ENCODE assay signal across 8 cellular contexts in genomic region chr3:185586644-185586964, GRCh38. TPM values are rescaled to one million over a fixed set of nuclear protein-coding genes. Genes with fewer than 3 reads are reported as not detected.
A peak's percentile ranks its signal among the peaks of the same experiment; 100 is the strongest.
DNase-seq lines count a peak whose midpoint lies in the region; ATAC-seq and TF ChIP-seq lines count a peak whose summit lies in the region.

No MANE protein-coding gene starts in this region.

- no peak for TF ChIP-seq CTCF in heart right ventricle (IDR thresholded peaks at IDR 0.05)

- ATAC-seq in heart right ventricle: peak in 1 of 8 donors; percentile 35
- ATAC-seq in Right ventricle myocardium superior (ENCODE audit: poor library complexity): no peak
- no peak for ATAC-seq in stimulated activated naive CD8-positive, alpha-beta T cell treated with anti-CD3 and anti-CD28 coated beads, Interleukin-15, amount 100 ng/mL, for 72 hours
- ATAC-seq in HG03442 (IDR thresholded peaks at IDR 0.05; ENCODE audit: unreplicated experiment): no peak
- ATAC-seq in GM21737 (IDR thresholded peaks at IDR 0.05; ENCODE audit: unreplicated experiment): no peak

- H3K4me1 ChIP-seq in heart right ventricle: peaks cover 7 to 39% (median 28%) of the 10 kb centered on the region in 9 donors

- DNase-seq in heart right ventricle (no peak), Right ventricle myocardium superior (no peak), glomerular visceral epithelial cell (ENCODE audit: extremely low spot score) (no peak)
- DNase-seq in activated T-helper 1 cell treated with anti-CD3 and anti-CD28 coated beads, Interleukin-12 subunit alpha, Interleukin-12 subunit beta, Interleukin-2, Interleukin-4 antibody, amounts not matched to agents 30 ng/mL and 10 ng/mL and 1 ng/mL, durations not matched to agents 14 hours and 24 hours and 36 hours (ENCODE audit: low spot score): no peak
- DNase-seq in stimulated activated naive CD8-positive, alpha-beta T cell treated with anti-CD3 and anti-CD28 coated beads, Interleukin-15, amount 100 ng/mL, for 72 hours: no peak

- peaks cover 0 to 17% (median 3%) of the 10 kb centered on the region in 9 donors for H3K36me3 ChIP-seq in heart right ventricle

- H3K36me3 Mint-ChIP-seq in activated T-helper 1 cell treated with anti-CD3 and anti-CD28 coated beads, Interleukin-12 subunit alpha, Interleukin-12 subunit beta, Interleukin-2, Interleukin-4 antibody, amounts not matched to agents 30 ng/mL and 10 ng/mL and 1 ng/mL, durations not matched to agents 14 hours and 24 hours and 36 hours (ENCODE audit: low read depth): no peaks in the 10 kb centered on the region

- H3K27ac ChIP-seq in heart right ventricle: peak overlapping the region; percentile 72 to 99 (median 94)

- no peaks in the 10 kb centered on the region for H3K27me3 ChIP-seq in heart right ventricle

- no peaks in the 10 kb centered on the region for H3K9me3 ChIP-seq in heart right ventricle
- no peaks in the 10 kb centered on the region for H3K9me3 ChIP-seq in iPS-18c (ENCODE audit: control insufficient read depth, insufficient read depth, low read length)

- H3K4me3 ChIP-seq in heart right ventricle (peak overlapping the region; percentile 69 to 99 (median 91)), iPS-18c (ENCODE audit: insufficient read depth, low read depth, low read length) (peak overlapping the region; percentile 56)

- 1 to 2% methylated on average over 8 of the region's 8 CpGs for WGBS in heart right ventricle, 2 donors

- peak overlapping the region; percentile 86 for H3K27ac Mint-ChIP-seq in activated T-helper 1 cell treated with anti-CD3 and anti-CD28 coated beads, Interleukin-12 subunit alpha, Interleukin-12 subunit beta, Interleukin-2, Interleukin-4 antibody, amounts not matched to agents 30 ng/mL and 10 ng/mL and 1 ng/mL, durations not matched to agents 14 hours and 24 hours and 36 hours
- peak overlapping the region; percentile 92 to 99 for H3K27ac Mint-ChIP-seq in stimulated activated naive CD8-positive, alpha-beta T cell treated with anti-CD3 and anti-CD28 coated beads, Interleukin-15, amount 100 ng/mL, for 72 hours

- no peaks in the 10 kb centered on the region for H3K9me3 Mint-ChIP-seq in activated T-helper 1 cell treated with anti-CD3 and anti-CD28 coated beads, Interleukin-12 subunit alpha, Interleukin-12 subunit beta, Interleukin-2, Interleukin-4 antibody, amounts not matched to agents 30 ng/mL and 10 ng/mL and 1 ng/mL, durations not matched to agents 14 hours and 24 hours and 36 hours
- no peaks in the 10 kb centered on the region for H3K9me3 Mint-ChIP-seq in stimulated activated naive CD8-positive, alpha-beta T cell treated with anti-CD3 and anti-CD28 coated beads, Interleukin-15, amount 100 ng/mL, for 72 hours

- H3K27me3 Mint-ChIP-seq in activated T-helper 1 cell treated with anti-CD3 and anti-CD28 coated beads, Interleukin-12 subunit alpha, Interleukin-12 subunit beta, Interleukin-2, Interleukin-4 antibody, amounts not matched to agents 30 ng/mL and 10 ng/mL and 1 ng/mL, durations not matched to agents 14 hours and 24 hours and 36 hours (ENCODE audit: insufficient read depth): no peaks in the 10 kb centered on the region
- no peaks in the 10 kb centered on the region for H3K27me3 Mint-ChIP-seq in stimulated activated naive CD8-positive, alpha-beta T cell treated with anti-CD3 and anti-CD28 coated beads, Interleukin-15, amount 100 ng/mL, for 72 hours

- H3K4me3 Mint-ChIP-seq in activated T-helper 1 cell treated with anti-CD3 and anti-CD28 coated beads, Interleukin-12 subunit alpha, Interleukin-12 subunit beta, Interleukin-2, Interleukin-4 antibody, amounts not matched to agents 30 ng/mL and 10 ng/mL and 1 ng/mL, durations not matched to agents 14 hours and 24 hours and 36 hours: peak overlapping the region; percentile 86
- H3K4me3 Mint-ChIP-seq in stimulated activated naive CD8-positive, alpha-beta T cell treated with anti-CD3 and anti-CD28 coated beads, Interleukin-15, amount 100 ng/mL, for 72 hours: peak overlapping the region; percentile 83 to 90

- H3K4me1 Mint-ChIP-seq in activated T-helper 1 cell treated with anti-CD3 and anti-CD28 coated beads, Interleukin-12 subunit alpha, Interleukin-12 subunit beta, Interleukin-2, Interleukin-4 antibody, amounts not matched to agents 30 ng/mL and 10 ng/mL and 1 ng/mL, durations not matched to agents 14 hours and 24 hours and 36 hours (ENCODE audit: low read depth): peaks cover 20% of the 10 kb centered on the region
- H3K4me1 Mint-ChIP-seq in stimulated activated naive CD8-positive, alpha-beta T cell treated with anti-CD3 and anti-CD28 coated beads, Interleukin-15, amount 100 ng/mL, for 72 hours: peaks cover 40% of the 10 kb centered on the region

- intact Hi-C loops in heart right ventricle (cut with DNase I) (loop anchor here in 4 of 10 donors (5.0 to 10.0 kb wide), 3 partner anchors 89 to 222 kb away; partner anchors contain the start of genes TMEM41A (in 3 of the 4) and MAP3K13 (in 1 of the 4)), Right ventricle myocardium superior (cut with DNase I) (no loop called here)
- intact Hi-C loops in activated T-helper 1 cell treated with anti-CD3 and anti-CD28 coated beads, Interleukin-12 subunit alpha, Interleukin-12 subunit beta, Interleukin-2, Interleukin-4 antibody, amounts not matched to agents 30 ng/mL and 10 ng/mL and 1 ng/mL, durations not matched to agents 14 hours and 24 hours and 36 hours (cut with micrococcal nuclease): loop anchor here (1.0 to 5.0 kb wide), 5 partner anchors 87 to 1402 kb away; partner anchors contain the start of genes DNAJB11, TMEM41A and VPS8

RNA-seq across cellular contexts. Expression of gene SENP2, which starts 0.5 kb away (rescaled TPM):
- total RNA-seq in heart right ventricle (10 to 100 TPM; 26.6 to 46.5 (median 39.0) TPM), Right ventricle myocardium superior (27.0 TPM)
- polyA plus RNA-seq in heart right ventricle: 1 to 10 TPM; 7.9 to 8.0 TPM
- total RNA-seq in activated T-helper 1 cell treated with anti-CD3 and anti-CD28 coated beads, Interleukin-12 subunit alpha, Interleukin-12 subunit beta, Interleukin-2, Interleukin-4 antibody, amounts not matched to agents 30 ng/mL and 10 ng/mL and 1 ng/mL, durations not matched to agents 14 hours and 24 hours and 36 hours: 33.5 and 34.6 TPM in 2 replicates

RNA-seq across cellular contexts. Expression of gene LIPH, which starts 34.2 kb away (rescaled TPM):
- total RNA-seq in heart right ventricle: 1 to 10 TPM in 1 of 10 donors, under 1 TPM in 9; 0.12 to 1.7 (median 0.42) TPM
- not detected for polyA plus RNA-seq in heart right ventricle
- total RNA-seq in Right ventricle myocardium superior: 0.43 TPM
- not detected in 2 replicates for total RNA-seq in activated T-helper 1 cell treated with anti-CD3 and anti-CD28 coated beads, Interleukin-12 subunit alpha, Interleukin-12 subunit beta, Interleukin-2, Interleukin-4 antibody, amounts not matched to agents 30 ng/mL and 10 ng/mL and 1 ng/mL, durations not matched to agents 14 hours and 24 hours and 36 hours
